In genomic region chr6:144064402-144064830, GRCh38 we compare ENCODE assay signal across 8 cellular contexts. TPM values are rescaled to one million over a fixed set of nuclear protein-coding genes. Genes with fewer than 3 reads are reported as not detected.
DNase-seq lines count a peak whose midpoint lies in the region; ATAC-seq and TF ChIP-seq lines count a peak whose summit lies in the region.

No MANE protein-coding gene starts in this region.

- TF ChIP-seq CTCF in esophagus muscularis mucosa (IDR thresholded peaks at IDR 0.05) (no peak), neural progenitor cell (IDR thresholded peaks at IDR 0.05) (no peak), testis (IDR thresholded peaks at IDR 0.05) (no peak)

- peak overlapping the region; percentile 96 for H3K4me2 ChIP-seq in neural progenitor cell

- H3F3A ChIP-seq in neural progenitor cell (ENCODE audit: low read depth): peaks cover 32% of the 10 kb centered on the region

- TF ChIP-seq EP300 in esophagus muscularis mucosa (IDR thresholded peaks at IDR 0.05): no peak

- no peaks in the 10 kb centered on the region for H3K9me3 ChIP-seq in CD8-positive, alpha-beta memory T cell (ENCODE audit: low read length)
- H3K9me3 ChIP-seq in esophagus muscularis mucosa (no peaks in the 10 kb centered on the region), neural progenitor cell (ENCODE audit: low read depth) (no peaks in the 10 kb centered on the region), testis (no peaks in the 10 kb centered on the region)

- no peak for TF ChIP-seq POLR2A in esophagus muscularis mucosa (IDR thresholded peaks at IDR 0.05; ENCODE audit: low read depth)
- TF ChIP-seq POLR2A in testis (IDR thresholded peaks at IDR 0.05): no peak

- no peaks in the 10 kb centered on the region for H3K36me3 ChIP-seq in CD8-positive, alpha-beta memory T cell (ENCODE audit: insufficient read depth, low read length)
- H3K36me3 ChIP-seq in esophagus muscularis mucosa (no peaks in the 10 kb centered on the region), neural progenitor cell (no peaks in the 10 kb centered on the region), testis (ENCODE audit: low read depth, missing control alignments) (no peaks in the 10 kb centered on the region)

- no peaks in the 10 kb centered on the region for H3K27me3 ChIP-seq in CD8-positive, alpha-beta memory T cell (ENCODE audit: insufficient read depth, low read length, poor library complexity, severe bottlenecking)
- peaks cover 0 to 54% (median 23%) of the 10 kb centered on the region in 4 donors for H3K27me3 ChIP-seq in esophagus muscularis mucosa
- peaks cover 85% of the 10 kb centered on the region for H3K27me3 ChIP-seq in neural progenitor cell
- no peaks in the 10 kb centered on the region for H3K27me3 ChIP-seq in testis

- no peaks in the 10 kb centered on the region for H3K9me3 Mint-ChIP-seq in CD8-positive, alpha-beta memory T cell
- no peaks in the 10 kb centered on the region for H3K9me3 Mint-ChIP-seq in neural progenitor cell

- H3K4me1 ChIP-seq in CD8-positive, alpha-beta memory T cell (ENCODE audit: insufficient read depth, low read length): peaks cover 11% of the 10 kb centered on the region
- H3K4me1 ChIP-seq in esophagus muscularis mucosa (peaks cover 15 to 26% (median 25%) of the 10 kb centered on the region in 4 donors), neural progenitor cell (peaks cover 9% of the 10 kb centered on the region), testis (peaks cover 10% of the 10 kb centered on the region)

- peak overlapping the region; percentile 98 for H2AFZ ChIP-seq in neural progenitor cell (replicated peaks)

- H3K4me1 Mint-ChIP-seq in CD8-positive, alpha-beta memory T cell: peaks cover 24 to 34% (median 26%) of the 10 kb centered on the region in 3 donors
- H3K4me1 Mint-ChIP-seq in neural progenitor cell: peaks cover 15% of the 10 kb centered on the region

- H3K79me2 ChIP-seq in neural progenitor cell (ENCODE audit: low read depth): no peaks in the 10 kb centered on the region

- peak overlapping the region; percentile 82 for H3K27ac ChIP-seq in CD8-positive, alpha-beta memory T cell (ENCODE audit: low read depth, low read length)
- peak overlapping the region; percentile 61 to 67 (median 64) for H3K27ac ChIP-seq in esophagus muscularis mucosa (replicated peaks in 1 of 4)
- no peak overlapping the region for H3K27ac ChIP-seq in neural progenitor cell
- peak overlapping the region in 1 of 2 donors; percentile 24 for H3K27ac ChIP-seq in testis

- no peaks in the 10 kb centered on the region for H3K27me3 Mint-ChIP-seq in CD8-positive, alpha-beta memory T cell
- H3K27me3 Mint-ChIP-seq in neural progenitor cell (ENCODE audit: insufficient read depth, low read depth): peaks cover 23% of the 10 kb centered on the region

- peaks cover 0 to 6% (median 0%) of the 10 kb centered on the region in 3 donors for H3K36me3 Mint-ChIP-seq in CD8-positive, alpha-beta memory T cell
- H3K36me3 Mint-ChIP-seq in neural progenitor cell: no peaks in the 10 kb centered on the region

- no peaks in the 10 kb centered on the region for H4K20me1 ChIP-seq in neural progenitor cell (ENCODE audit: low read depth)

- H3K9ac ChIP-seq in neural progenitor cell: no peak overlapping the region

- DNase-seq in CD8-positive, alpha-beta memory T cell: peak; percentile 32 to 70 (median 40)
- peak; percentile 6 for DNase-seq in LoVo (ENCODE audit: low spot score)
- DNase-seq in activated CD8-positive, alpha-beta memory T cell treated with anti-CD3 and anti-CD28 coated beads, Interleukin-2, amount 50 U/mL, for 4 hours: peak; percentile 75
- DNase-seq in esophagus muscularis mucosa (ENCODE audit: extremely low spot score): no peak
- DNase-seq in neural progenitor cell (ENCODE audit: low spot score): peak; percentile 70
- peak; percentile 36 for DNase-seq in testis
- DNase-seq in NCI-H774 (lab: John Stamatoyannopoulos, UW): no peak

- POLR2A ChIA-PET in CD8-positive, alpha-beta memory T cell (lab: Charles Lee): interaction anchor here (0.6 to 3.0 kb wide), 9 partner anchors 10 to 1671 kb away, joined by 3 to 45 read pairs (median 3); partner anchors contain the start of genes EPM2A, LTV1, PLAGL1 and SF3B5

- H3K4me3 ChIP-seq in CD8-positive, alpha-beta memory T cell (ENCODE audit: low read length): peak overlapping the region; percentile 88
- H3K4me3 ChIP-seq in esophagus muscularis mucosa: peak overlapping the region; percentile 63 to 86 (median 66)
- peak overlapping the region; percentile 90 for H3K4me3 ChIP-seq in neural progenitor cell
- peak overlapping the region; percentile 67 to 75 for H3K4me3 ChIP-seq in testis

- CTCF ChIA-PET in CD8-positive, alpha-beta memory T cell (lab: Charles Lee): interaction anchor here (0.8 to 2.3 kb wide), 12 partner anchors 8 to 150 kb away, joined by 3 to 15 read pairs (median 4); partner anchors contain the start of gene SF3B5

- peak overlapping the region; percentile 84 to 97 (median 88) for H3K4me3 Mint-ChIP-seq in CD8-positive, alpha-beta memory T cell
- peak overlapping the region; percentile 86 for H3K4me3 Mint-ChIP-seq in neural progenitor cell

- intact Hi-C loops in esophagus muscularis mucosa (cut with DNase I) (no loop called here), testis (cut with DNase I; ENCODE audit: low total_unique reads) (no loop called here)

- ATAC-seq in GM21723 (IDR thresholded peaks at IDR 0.05; ENCODE audit: unreplicated experiment): peak; percentile 27

- H3K27ac Mint-ChIP-seq in CD8-positive, alpha-beta memory T cell: peak overlapping the region; percentile 82 to 97 (median 93)
- no peak overlapping the region for H3K27ac Mint-ChIP-seq in neural progenitor cell

- 5% methylated on average over 7 of the region's 44 CpGs for WGBS in esophagus muscularis mucosa
- WGBS in testis, 2 donors: 0 to 2% methylated on average over 24 to 44 of the region's 44 CpGs

RNA-seq across cellular contexts. Expression of gene SF3B5, which starts 31.0 kb away (rescaled TPM):
- 100 to 1,000 TPM; 265 TPM for total RNA-seq in CD8-positive, alpha-beta memory T cell
- 390 TPM for polyA plus RNA-seq in CD8-positive, alpha-beta memory T cell
- 100 to 1,000 TPM in 2 of 4 donors, 10 to 100 TPM in 2; 79.2 to 134 (median 99.6) TPM for total RNA-seq in esophagus muscularis mucosa
- total RNA-seq in neural progenitor cell (ENCODE audit: low replicate concordance): 99.0 and 133 TPM in 2 replicates
- 100 to 1,000 TPM; 153 to 200 TPM for total RNA-seq in testis
- 174 TPM for polyA plus RNA-seq in testis (ENCODE audit: insufficient read depth, low read depth, low replicate concordance)

RNA-seq across cellular contexts. Expression of gene PLAGL1, which starts 56.4 kb away (rescaled TPM):
- total RNA-seq in CD8-positive, alpha-beta memory T cell: 10 to 100 TPM; 17.8 to 18.8 TPM
- 2.3 TPM for polyA plus RNA-seq in CD8-positive, alpha-beta memory T cell
- total RNA-seq in esophagus muscularis mucosa (10 to 100 TPM; 11.8 to 17.9 (median 16.0) TPM), neural progenitor cell (ENCODE audit: low replicate concordance) (5.1 and 5.6 TPM in 2 replicates), testis (10 to 100 TPM; 16.2 to 31.3 TPM)
- 17.4 TPM for polyA plus RNA-seq in testis (ENCODE audit: insufficient read depth, low read depth, low replicate concordance)

Comparison
In these comparisons a context has a peak if more than half of its experiments do, and no peak if none do; other contexts are left out.
1. DNase-seq: peak in CD8-positive, alpha-beta memory T cell (5 of 5), LoVo (single experiment), activated CD8-positive, alpha-beta memory T cell treated with anti-CD3 and anti-CD28 coated beads, Interleukin-2, amount 50 U/mL, for 4 hours (single experiment), neural progenitor cell (single experiment) and testis (single experiment); none in esophagus muscularis mucosa (single experiment) and NCI-H774 (single experiment).
2. Peak in every context shown above with its lines, with median percentiles within 50 percentile points of each other: H3K4me3 ChIP-seq.